ENCODE assay signal across 8 cellular contexts in the genomic region with DNA sequence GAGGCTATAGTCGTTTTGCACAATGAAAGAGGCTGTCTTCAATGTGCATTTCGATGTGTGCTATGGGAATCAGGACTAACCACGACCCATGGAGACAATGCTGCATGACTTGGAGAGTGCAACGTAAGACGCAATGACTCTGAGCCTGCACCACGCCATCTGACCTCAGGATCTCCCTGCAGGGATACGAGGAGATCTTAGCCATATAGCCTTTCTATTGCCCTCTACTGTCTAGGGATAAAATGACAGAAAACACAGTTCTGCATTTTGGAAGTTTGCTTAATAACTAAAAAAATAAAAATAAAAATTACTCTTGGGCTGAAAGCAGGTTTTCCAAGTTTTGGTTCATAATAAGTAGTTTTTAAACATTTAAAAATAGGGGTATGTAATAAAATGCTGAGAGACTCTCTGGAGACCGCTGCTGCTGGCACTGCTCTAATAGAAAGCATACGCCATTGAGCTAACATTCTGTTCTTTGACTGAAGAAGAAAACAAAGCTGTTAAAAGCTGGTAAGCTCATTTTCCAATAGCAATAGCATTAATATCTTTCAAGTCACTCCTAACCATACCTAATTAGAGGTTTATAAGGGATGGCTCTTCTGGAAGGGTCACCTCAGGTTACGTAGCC.
DNase-seq lines count a peak whose midpoint lies in the region; ATAC-seq and TF ChIP-seq lines count a peak whose summit lies in the region.

No MANE protein-coding gene starts in this region.

- H3K4me1 Mint-ChIP-seq in activated CD4-positive, alpha-beta memory T cell treated with anti-CD3 and anti-CD28 coated beads for 36 hours (ENCODE audit: low read depth), result no peaks in the 10 kb centered on the region

- no peak overlapping the region for H3K27ac Mint-ChIP-seq in activated CD4-positive, alpha-beta memory T cell treated with anti-CD3 and anti-CD28 coated beads for 36 hours

- CTCF ChIA-PET in activated CD4-positive, alpha-beta memory T cell treated with anti-CD3 and anti-CD28 coated beads for 36 hours (lab: Charles Lee), result interaction anchor here (0.7 to 2.2 kb wide), 2 partner anchors 29 to 403 kb away, joined by 3 to 7 read pairs; no protein-coding TSS in a partner anchor

- no peaks in the 10 kb centered on the region for H3K36me3 ChIP-seq in esophagus muscularis mucosa

- peaks cover 0 to 23% (median 19%) of the 10 kb centered on the region in 4 donors for H3K4me1 ChIP-seq in esophagus muscularis mucosa

- no peaks in the 10 kb centered on the region for H3K27me3 ChIP-seq in esophagus muscularis mucosa

- H3K27ac ChIP-seq in esophagus muscularis mucosa (replicated peaks in 1 of 4), result peak overlapping the region; percentile 46 to 72 (median 63)

- TF ChIP-seq CTCF in esophagus muscularis mucosa (IDR thresholded peaks at IDR 0.05) (peak in 2 of 3 experiments; percentile 28 to 55), omental fat pad (IDR thresholded peaks at IDR 0.05) (no peak)

- no peak for TF ChIP-seq POLR2A in esophagus muscularis mucosa (IDR thresholded peaks at IDR 0.05; ENCODE audit: low read depth)

- no peaks in the 10 kb centered on the region for H3K36me3 Mint-ChIP-seq in activated CD4-positive, alpha-beta memory T cell treated with anti-CD3 and anti-CD28 coated beads for 36 hours

- no peaks in the 10 kb centered on the region for H3K9me3 Mint-ChIP-seq in activated CD4-positive, alpha-beta memory T cell treated with anti-CD3 and anti-CD28 coated beads for 36 hours

- no peaks in the 10 kb centered on the region for H3K27me3 Mint-ChIP-seq in activated CD4-positive, alpha-beta memory T cell treated with anti-CD3 and anti-CD28 coated beads for 36 hours

- peak; percentile 36 for DNase-seq in GM03348 (ENCODE audit: low spot score)
- peak; percentile 17 for DNase-seq in NOMO-1 treated with DMSO at 0.1 percent for 48 hours (lab: John Stamatoyannopoulos, UW; ENCODE audit: unreplicated experiment)
- no peak for DNase-seq in esophagus muscularis mucosa (ENCODE audit: extremely low spot score)
- no peak for DNase-seq in omental fat pad (ENCODE audit: low spot score)
- DNase-seq in DMS114 treated with DMSO at 0.1 percent for 48 hours (lab: John Stamatoyannopoulos, UW; ENCODE audit: unreplicated experiment), result no peak
- DNase-seq in activated CD4-positive, alpha-beta memory T cell treated with anti-CD3 and anti-CD28 coated beads for 36 hours, result no peak

- POLR2A ChIA-PET in activated CD4-positive, alpha-beta memory T cell treated with anti-CD3 and anti-CD28 coated beads for 36 hours (lab: Charles Lee), result no interaction called here

- peak; percentile 60 for ATAC-seq in omental fat pad (ENCODE audit: low FRiP score)
- no peak for ATAC-seq in GM19328 (IDR thresholded peaks at IDR 0.05; ENCODE audit: unreplicated experiment)
- no peak for ATAC-seq in HG03039 (IDR thresholded peaks at IDR 0.05; ENCODE audit: unreplicated experiment)

- peak overlapping the region; percentile 11 to 36 (median 32) for H3K4me3 ChIP-seq in esophagus muscularis mucosa

- WGBS in esophagus muscularis mucosa, result 52% methylated on average over 10 of the region's 10 CpGs

- intact Hi-C loops in esophagus muscularis mucosa (cut with DNase I), result no loop called here
- intact Hi-C loops in activated CD4-positive, alpha-beta memory T cell treated with anti-CD3 and anti-CD28 coated beads for 36 hours (cut with micrococcal nuclease), result no loop called here

- TF ChIP-seq EP300 in esophagus muscularis mucosa (IDR thresholded peaks at IDR 0.05), result no peak

- H3K9me3 ChIP-seq in esophagus muscularis mucosa, result no peaks in the 10 kb centered on the region

- H3K4me3 Mint-ChIP-seq in activated CD4-positive, alpha-beta memory T cell treated with anti-CD3 and anti-CD28 coated beads for 36 hours, result no peak overlapping the region

Comparison
In these comparisons a context has a peak if more than half of its experiments do, and no peak if none do; other contexts are left out.
1. DNase-seq: peak in GM03348 (single experiment) and NOMO-1 treated with DMSO at 0.1 percent for 48 hours (single experiment); none in esophagus muscularis mucosa (single experiment), omental fat pad (single experiment), DMS114 treated with DMSO at 0.1 percent for 48 hours (single experiment) and activated CD4-positive, alpha-beta memory T cell treated with anti-CD3 and anti-CD28 coated beads for 36 hours (single experiment).
2. CTCF ChIP-seq: peak in esophagus muscularis mucosa (2 of 3); none in omental fat pad (0 of 3).